17 cellular contexts compared by ENCODE assay signal in the genomic region with DNA sequence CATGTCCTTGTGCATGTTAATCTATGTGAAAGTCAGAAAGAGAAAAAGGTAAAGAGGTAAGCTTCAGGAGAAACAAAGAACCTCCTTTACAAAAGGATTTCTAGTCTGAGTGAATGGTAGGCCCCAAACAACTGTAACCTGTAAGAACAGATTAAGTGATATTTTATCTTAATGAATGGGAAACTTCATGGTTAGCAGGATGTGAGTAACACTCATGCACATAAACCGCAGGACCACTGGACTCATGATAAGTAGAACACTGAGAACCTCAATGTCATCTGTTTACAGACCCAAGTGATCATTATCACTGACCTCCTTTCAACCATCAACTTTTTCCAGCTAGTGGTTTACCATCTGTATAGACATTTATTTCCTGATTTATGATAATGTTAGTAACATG. TPM values are rescaled to one million over a fixed set of nuclear protein-coding genes. Genes with fewer than 3 reads are reported as not detected.
DNase-seq lines count a peak whose midpoint lies in the region; ATAC-seq and TF ChIP-seq lines count a peak whose summit lies in the region.
"Had no signal": no experiment of that assay in that cellular context is flagged by ENCODE, and none has a peak within 500 bp of the region (broad histone marks: within the 10 kb centered on the region; RNA-seq: fewer than 3 reads in every experiment).

No MANE protein-coding gene starts in this region.

- no peaks in the 10 kb centered on the region for H3K36me3 ChIP-seq in Loucy (ENCODE audit: insufficient read depth, low read length)
- H3K36me3 ChIP-seq: SJSA1 had no signal

- intact Hi-C loops in head of caudate nucleus (cut with DNase I) = no loop called here

- H3K4me3 ChIP-seq in Loucy (ENCODE audit: low read length, poor library complexity, severe bottlenecking) = no peak overlapping the region
- no peak overlapping the region for H3K4me3 ChIP-seq in astrocyte of the cerebellum (ENCODE audit: low read depth, low read length)
- H3K4me3 ChIP-seq: SJSA1 had no signal

- in situ Hi-C loops in astrocyte of the cerebellum (cut with HindIII; ENCODE audit: low sequenced_read_pairs) = no loop called here

- no peaks in the 10 kb centered on the region; the same call in 1 of the 2 replicates for H3K9me3 ChIP-seq in Loucy (ENCODE audit: insufficient read depth, low read depth, low read length)
- H3K9me3 ChIP-seq: SJSA1 had no signal

- 0 out of 2 replicates have a peak, but pooled peaks cover 2% of the 10 kb centered on the region for H3F3A ChIP-seq in Loucy (ENCODE audit: low read depth)

- H3K4me1 ChIP-seq in Loucy (ENCODE audit: insufficient read depth, low read length, poor library complexity, severe bottlenecking) = peaks cover 23% of the 10 kb centered on the region

- no peak for ATAC-seq in GM21717 (IDR thresholded peaks at IDR 0.05; ENCODE audit: unreplicated experiment)

- H3K79me2 ChIP-seq in Loucy (ENCODE audit: insufficient read depth, low read length) = no peaks in the 10 kb centered on the region

- no peak overlapping the region for H3K9ac ChIP-seq in Loucy (ENCODE audit: low read depth, low read length, poor library complexity, severe bottlenecking)

- H3K27me3 ChIP-seq in Loucy (ENCODE audit: insufficient read depth, low read length, poor library complexity, severe bottlenecking) = no peaks in the 10 kb centered on the region
- H3K27me3 ChIP-seq: SJSA1 had no signal

- no peaks in the 10 kb centered on the region for H4K20me1 ChIP-seq in Loucy (ENCODE audit: insufficient read depth, low read length, poor library complexity, severe bottlenecking)

- H2AFZ ChIP-seq in Loucy (ENCODE audit: low read length) = no peak overlapping the region

- H3K4me2 ChIP-seq in Loucy (ENCODE audit: low read depth, low read length, poor library complexity, severe bottlenecking) = peak overlapping the region; percentile 49

- DNase-seq in EH (ENCODE audit: low read depth) = peak; percentile 1
- peak; percentile 59 for DNase-seq in astrocyte of the cerebellum (ENCODE audit: low read depth)
- peak; percentile 14 for DNase-seq in myocyte (ENCODE audit: low read depth)
- no peak for DNase-seq in 8988T
- DNase-seq in head of caudate nucleus = no peak
- no peak for DNase-seq in OCI-M2 (lab: John Stamatoyannopoulos, UW; ENCODE audit: unreplicated experiment)
- DNase-seq: aorta; CD4-positive, alpha-beta T cell; effector CD4-positive, alpha-beta T cell; glutamatergic neuron; naive B cell; NCI-H187; NCI-H774; retina had no signal

- TF ChIP-seq CTCF in Loucy (conservative IDR thresholded peaks at IDR 0.05; ENCODE audit: low read length) (no peak), astrocyte of the cerebellum (IDR thresholded peaks at IDR 0.05; ENCODE audit: low read depth, low read length, missing control alignments) (no peak)

- H3K9me2 ChIP-seq in Loucy (replicated peaks; ENCODE audit: low read depth, low read length) = no peaks in the 10 kb centered on the region

RNA-seq across cellular contexts. Expression of gene OR8G5, which starts 19.9 kb away (rescaled TPM):
- not detected in 2 replicates for total RNA-seq in myocyte
- polyA plus RNA-seq in myocyte (2012) = not detected
- total RNA-seq: aorta; CD4-positive, alpha-beta T cell; SJSA1 had no signal
- polyA plus RNA-seq: aorta had no signal

RNA-seq across cellular contexts. Expression of gene OR8G1, which starts 35.2 kb away (rescaled TPM):
- not detected in 2 replicates for total RNA-seq in myocyte
- polyA plus RNA-seq in myocyte (2012) = not detected
- total RNA-seq: aorta; CD4-positive, alpha-beta T cell; SJSA1 had no signal
- polyA plus RNA-seq: aorta had no signal

RNA-seq across cellular contexts. Expression of gene OR8D1, which starts 37.7 kb away (rescaled TPM):
- total RNA-seq in myocyte = not detected in 2 replicates
- polyA plus RNA-seq in myocyte (2012) = not detected
- total RNA-seq: aorta; CD4-positive, alpha-beta T cell; SJSA1 had no signal
- polyA plus RNA-seq: aorta had no signal

RNA-seq across cellular contexts. Expression of gene OR8D2, which starts 43.9 kb away (rescaled TPM):
- not detected in 2 replicates for total RNA-seq in myocyte
- not detected for polyA plus RNA-seq in myocyte (2012)
- total RNA-seq: aorta; CD4-positive, alpha-beta T cell; SJSA1 had no signal
- polyA plus RNA-seq: aorta had no signal

Comparison
In these comparisons a context has a peak if more than half of its experiments do, and no peak if none do; other contexts are left out.
1. DNase-seq: peak in EH (single experiment), astrocyte of the cerebellum (single experiment) and myocyte (single experiment); none in 8988T (single experiment), head of caudate nucleus (0 of 42) and OCI-M2 (single experiment).